9 cellular contexts compared by ENCODE assay signal in the genomic region with DNA sequence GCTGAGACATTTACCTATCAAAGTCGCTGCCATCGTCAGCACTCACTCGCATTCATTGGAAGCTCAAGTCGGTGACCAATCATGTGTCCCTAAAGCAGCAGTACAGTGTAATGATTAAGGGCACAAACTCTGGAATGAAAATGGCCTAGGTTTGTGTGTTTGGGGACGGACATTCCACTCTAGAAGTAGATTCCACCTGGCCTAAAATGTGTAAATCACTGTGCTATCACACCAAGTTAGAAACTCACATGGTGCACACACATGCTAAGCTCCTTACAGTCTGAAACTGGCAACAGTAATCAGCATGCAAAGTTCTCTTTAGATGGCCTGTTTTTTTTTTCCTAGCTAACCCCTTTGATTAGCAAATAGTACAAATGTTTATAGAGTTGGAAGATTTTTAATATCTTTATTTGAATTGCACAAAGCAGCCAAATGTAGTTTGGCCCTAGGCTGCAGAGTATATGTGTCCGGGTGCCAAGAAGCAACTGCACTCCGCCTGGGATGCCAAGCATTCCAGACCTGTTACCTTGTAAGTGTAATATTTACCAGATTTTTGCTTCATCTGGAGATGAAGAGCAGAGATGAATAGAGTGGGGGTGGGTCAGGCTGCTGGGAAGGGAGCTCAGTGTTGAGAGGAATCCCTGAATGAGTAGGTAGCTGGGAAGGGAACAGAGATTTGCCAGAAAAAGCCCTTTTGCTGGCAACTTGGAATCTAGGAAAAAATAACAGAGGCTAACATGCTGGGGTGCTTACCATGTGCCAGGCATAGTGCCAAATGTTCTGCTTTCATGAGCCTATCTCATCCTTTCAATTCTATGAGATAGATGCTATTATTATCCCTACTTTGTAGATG. TPM values are rescaled to one million over a fixed set of nuclear protein-coding genes. Genes with fewer than 3 reads are reported as not detected.
DNase-seq lines count a peak whose midpoint lies in the region; ATAC-seq and TF ChIP-seq lines count a peak whose summit lies in the region.
"Had no signal": no experiment of that assay in that cellular context is flagged by ENCODE, and none has a peak within 500 bp of the region (broad histone marks: within the 10 kb centered on the region; RNA-seq: fewer than 3 reads in every experiment).

No MANE protein-coding gene starts in this region.

- no peak overlapping the region for H3K4me3 Mint-ChIP-seq in T-helper 2 cell treated with Interferon-gamma antibody and Interleukin-4, amounts not matched to agents 5 μg/mL and 100 μg/mL, for 36 hours
- H3K4me3 Mint-ChIP-seq in activated T-cell treated with anti-CD3 and anti-CD28 coated beads, Interleukin-2, amount 50 U/mL, for 72 hours = no peak overlapping the region

- H3K27me3 ChIP-seq in lower lobe of right lung (ENCODE audit: low read depth) = no peaks in the 10 kb centered on the region

- no peak for TF ChIP-seq CTCF in AG10803 (conservative IDR thresholded peaks at IDR 0.05; ENCODE audit: low read length)
- no peak for TF ChIP-seq CTCF in LNCaP clone FGC (IDR thresholded peaks at IDR 0.05; ENCODE audit: control insufficient read depth, extremely low read depth, insufficient read depth)
- no peak for TF ChIP-seq CTCF in cardiac fibroblast (IDR thresholded peaks at IDR 0.05; ENCODE audit: low read depth, low read length)
- no peak for TF ChIP-seq CTCF in lower lobe of right lung (IDR thresholded peaks at IDR 0.05)

- ATAC-seq in lower lobe of right lung = peak; percentile 86 to 94
- ATAC-seq in activated T-cell treated with anti-CD3 and anti-CD28 coated beads, Interleukin-2, amount 50 U/mL, for 72 hours (replicated peaks in 1 of 2) = no peak
- no peak for ATAC-seq in HG02981 (IDR thresholded peaks at IDR 0.05; ENCODE audit: unreplicated experiment)
- no peak for ATAC-seq in HG02840 (IDR thresholded peaks at IDR 0.05; ENCODE audit: low FRiP score, unreplicated experiment)
- ATAC-seq: K562 had no signal

- peaks cover 47% of the 10 kb centered on the region for H3K27me3 Mint-ChIP-seq in T-helper 2 cell treated with Interferon-gamma antibody and Interleukin-4, amounts not matched to agents 5 μg/mL and 100 μg/mL, for 36 hours (ENCODE audit: low read depth)
- H3K27me3 Mint-ChIP-seq in activated T-cell treated with anti-CD3 and anti-CD28 coated beads, Interleukin-2, amount 50 U/mL, for 72 hours (ENCODE audit: low read depth) = peaks cover 85% of the 10 kb centered on the region

- peak overlapping the region; percentile 34 for H3K27ac ChIP-seq in lower lobe of right lung

- intact Hi-C loops in lower lobe of right lung (cut with DNase I) = no loop called here

- no peaks in the 10 kb centered on the region for H3K36me3 Mint-ChIP-seq in T-helper 2 cell treated with Interferon-gamma antibody and Interleukin-4, amounts not matched to agents 5 μg/mL and 100 μg/mL, for 36 hours (ENCODE audit: low read depth)
- H3K36me3 Mint-ChIP-seq in activated T-cell treated with anti-CD3 and anti-CD28 coated beads, Interleukin-2, amount 50 U/mL, for 72 hours (ENCODE audit: insufficient read depth in 2 of 2) = no peaks in the 10 kb centered on the region

- no peak overlapping the region for H3K27ac Mint-ChIP-seq in T-helper 2 cell treated with Interferon-gamma antibody and Interleukin-4, amounts not matched to agents 5 μg/mL and 100 μg/mL, for 36 hours
- no peak overlapping the region for H3K27ac Mint-ChIP-seq in activated T-cell treated with anti-CD3 and anti-CD28 coated beads, Interleukin-2, amount 50 U/mL, for 72 hours

- no peaks in the 10 kb centered on the region for H3K9me3 ChIP-seq in lower lobe of right lung

- H3K9me3 Mint-ChIP-seq in T-helper 2 cell treated with Interferon-gamma antibody and Interleukin-4, amounts not matched to agents 5 μg/mL and 100 μg/mL, for 36 hours = no peaks in the 10 kb centered on the region
- no peaks in the 10 kb centered on the region for H3K9me3 Mint-ChIP-seq in activated T-cell treated with anti-CD3 and anti-CD28 coated beads, Interleukin-2, amount 50 U/mL, for 72 hours

- no peak overlapping the region for H3K4me3 ChIP-seq in AG10803 (ENCODE audit: low read length)
- no peak overlapping the region for H3K4me3 ChIP-seq in LNCaP clone FGC (ENCODE audit: low read depth, low read length)
- no peak overlapping the region for H3K4me3 ChIP-seq in cardiac fibroblast (replicated peaks in 1 of 2; ENCODE audit: low read depth in 2 of 2, low read length in 2 of 2)
- no peak overlapping the region for H3K4me3 ChIP-seq in lower lobe of right lung
- H3K4me3 ChIP-seq: K562 had no signal

- H3K4me1 Mint-ChIP-seq in T-helper 2 cell treated with Interferon-gamma antibody and Interleukin-4, amounts not matched to agents 5 μg/mL and 100 μg/mL, for 36 hours (ENCODE audit: low read depth) = peaks cover 13% of the 10 kb centered on the region
- peaks cover 14% of the 10 kb centered on the region for H3K4me1 Mint-ChIP-seq in activated T-cell treated with anti-CD3 and anti-CD28 coated beads, Interleukin-2, amount 50 U/mL, for 72 hours (ENCODE audit: low read depth)

- peak; percentile 92 for DNase-seq in AG10803 (ENCODE audit: low read depth)
- peak; percentile 78 for DNase-seq in LNCaP clone FGC (ENCODE audit: low read depth)
- peak; percentile 76 to 83 for DNase-seq in cardiac fibroblast (ENCODE audit: low read depth in 2 of 2)
- DNase-seq in lower lobe of right lung = peak; percentile 59
- DNase-seq in T-helper 2 cell treated with Interferon-gamma antibody and Interleukin-4, amounts not matched to agents 5 μg/mL and 100 μg/mL, for 36 hours (ENCODE audit: low spot score) = no peak
- no peak for DNase-seq in activated T-cell treated with anti-CD3 and anti-CD28 coated beads, Interleukin-2, amount 50 U/mL, for 72 hours

- no peaks in the 10 kb centered on the region for H3K36me3 ChIP-seq in lower lobe of right lung

- peaks cover 21% of the 10 kb centered on the region for H3K4me1 ChIP-seq in lower lobe of right lung

RNA-seq across cellular contexts. Expression of a gene that starts 35.2 kb away (rescaled TPM):
- total RNA-seq in lower lobe of right lung = 10.2 TPM
- not detected for total RNA-seq in activated T-cell treated with anti-CD3 and anti-CD28 coated beads, Interleukin-2, amount 50 U/mL, for 72 hours

Comparison
In these comparisons a context has a peak if more than half of its experiments do, and no peak if none do; other contexts are left out.
1. DNase-seq: peak in AG10803 (single experiment), LNCaP clone FGC (single experiment), cardiac fibroblast (2 of 2) and lower lobe of right lung (single experiment); none in T-helper 2 cell treated with Interferon-gamma antibody and Interleukin-4, amounts not matched to agents 5 μg/mL and 100 μg/mL, for 36 hours (single experiment) and activated T-cell treated with anti-CD3 and anti-CD28 coated beads, Interleukin-2, amount 50 U/mL, for 72 hours (0 of 2).
2. ATAC-seq: peak in lower lobe of right lung (2 of 2); none in activated T-cell treated with anti-CD3 and anti-CD28 coated beads, Interleukin-2, amount 50 U/mL, for 72 hours (0 of 2), HG02981 (single experiment) and HG02840 (single experiment).
3. RNA of a gene that starts 35.2 kb away (total RNA-seq): 10.2 TPM in lower lobe of right lung (single experiment); not detected in activated T-cell treated with anti-CD3 and anti-CD28 coated beads, Interleukin-2, amount 50 U/mL, for 72 hours; every median in the first group is over 10 times any median in the second.